ENCODE assay signal across 20 cellular contexts in genomic region chr4:124610214-124610613, GRCh38.
"Had no signal": no experiment of that assay in that cellular context is flagged by ENCODE, and none has a peak within 500 bp of the region (broad histone marks: within the 10 kb centered on the region; RNA-seq: fewer than 3 reads in every experiment).

No MANE protein-coding gene starts in this region.

- H3K36me3 ChIP-seq: vagina had no signal

- H3K27ac ChIP-seq: testis, vagina had no signal

- H3K4me3 Mint-ChIP-seq: activated CD8-positive, alpha-beta memory T cell treated with anti-CD3 and anti-CD28 coated beads, Interleukin-2, amount 10 ng/mL, durations not matched to agents 7 days and 5 days; activated naive CD8-positive, alpha-beta T cell; activated T-cell treated with anti-CD3 and anti-CD28 coated beads, Interleukin-2, amount 50 U/mL, for 24 hours; brain; memory B cell; nephron; T-helper 2 cell treated with Interferon-gamma antibody and Interleukin-4, amounts not matched to agents 5 μg/mL and 100 μg/mL, for 36 hours had no signal

- H3K27me3 Mint-ChIP-seq: activated CD8-positive, alpha-beta memory T cell treated with anti-CD3 and anti-CD28 coated beads, Interleukin-2, amount 10 ng/mL, durations not matched to agents 7 days and 5 days; activated naive CD8-positive, alpha-beta T cell; memory B cell had no signal

- ATAC-seq: activated CD4-positive, CD25-positive, alpha-beta regulatory T cell treated with anti-CD3 and anti-CD28 coated beads, Interleukin-2, amount 50 U/mL, for 24 hours; activated CD8-positive, alpha-beta memory T cell treated with anti-CD3 and anti-CD28 coated beads, Interleukin-2, amount 10 ng/mL, durations not matched to agents 7 days and 5 days; left colon; stimulated activated naive CD8-positive, alpha-beta T cell treated with anti-CD3 and anti-CD28 coated beads, Interleukin-15, Interleukin-2, amounts not matched to agents 100 U/mL and 50 U/mL, for 24 hours had no signal

- H3K4me1 ChIP-seq: testis had no signal

- DNase-seq: activated CD4-positive, alpha-beta T cell treated with anti-CD3 and anti-CD28 coated beads, Interleukin-2, amount 50 U/mL, for 4 hours; activated CD8-positive, alpha-beta memory T cell treated with anti-CD3 and anti-CD28 coated beads, Interleukin-2, amount 10 ng/mL, durations not matched to agents 7 days and 5 days; activated effector memory CD4-positive, alpha-beta T cell treated with Interleukin-2 at 50 U/mL for 16 hours; activated T-cell treated with anti-CD3 and anti-CD28 coated beads, Interleukin-2, amount 50 U/mL, for 24 hours; amygdala; cerebellar nuclear complex; dermis blood vessel endothelial cell; glutamatergic neuron; left colon; stimulated activated CD4-positive, alpha-beta T cell treated with anti-CD3 and anti-CD28 coated beads, Interleukin-4, amount 100 ng/mL, for 1 hour; stimulated activated CD8-positive, alpha-beta memory T cell treated with anti-CD3 and anti-CD28 coated beads, Interleukin-4, amount 100 ng/mL, for 48 hours; stimulated activated naive CD8-positive, alpha-beta T cell treated with anti-CD3 and anti-CD28 coated beads, Interleukin-15, Interleukin-2, amounts not matched to agents 100 U/mL and 50 U/mL, for 24 hours; testis had no signal

- H3K9me3 ChIP-seq: testis, vagina had no signal

- H3K4me1 Mint-ChIP-seq: activated CD8-positive, alpha-beta memory T cell treated with anti-CD3 and anti-CD28 coated beads, Interleukin-2, amount 10 ng/mL, durations not matched to agents 7 days and 5 days; brain; memory B cell; nephron had no signal

- H3K36me3 Mint-ChIP-seq: activated CD8-positive, alpha-beta memory T cell treated with anti-CD3 and anti-CD28 coated beads, Interleukin-2, amount 10 ng/mL, durations not matched to agents 7 days and 5 days; activated naive CD8-positive, alpha-beta T cell; memory B cell had no signal

- H3K4me3 ChIP-seq: testis, vagina had no signal

- H3K27me3 ChIP-seq: testis, vagina had no signal

- H3K9me3 Mint-ChIP-seq: T-helper 2 cell treated with Interferon-gamma antibody and Interleukin-4, amounts not matched to agents 5 μg/mL and 100 μg/mL, for 36 hours had no signal

- H3K27ac Mint-ChIP-seq: activated CD8-positive, alpha-beta memory T cell treated with anti-CD3 and anti-CD28 coated beads, Interleukin-2, amount 10 ng/mL, durations not matched to agents 7 days and 5 days; activated naive CD8-positive, alpha-beta T cell; activated T-cell treated with anti-CD3 and anti-CD28 coated beads, Interleukin-2, amount 50 U/mL, for 24 hours; brain; memory B cell; nephron; T-helper 2 cell treated with Interferon-gamma antibody and Interleukin-4, amounts not matched to agents 5 μg/mL and 100 μg/mL, for 36 hours had no signal
